Comparison of ENCODE assay signal across 19 cellular contexts in genomic region chr17:17709815-17710321, GRCh38. TPM values are rescaled to one million over a fixed set of nuclear protein-coding genes. Genes with fewer than 3 reads are reported as not detected.
DNase-seq lines count a peak whose midpoint lies in the region; ATAC-seq, FAIRE-seq and TF ChIP-seq lines count a peak whose summit lies in the region.
"Had no signal": no experiment of that assay in that cellular context is flagged by ENCODE, and none has a peak within 500 bp of the region (broad histone marks: within the 10 kb centered on the region; RNA-seq: fewer than 3 reads in every experiment).

No MANE protein-coding gene starts in this region.

- H3K9me3 ChIP-seq in IMR-90 (ENCODE audit: control insufficient read depth, insufficient read depth, low read length), result no peaks in the 10 kb centered on the region
- H3K9me3 ChIP-seq in endothelial cell of umbilical vein (replicated peaks; ENCODE audit: control insufficient read depth, insufficient read depth, low read length), result no peaks in the 10 kb centered on the region
- H3K9me3 ChIP-seq in pancreas, result no peaks in the 10 kb centered on the region
- H3K9me3 ChIP-seq: vagina had no signal

- peak overlapping the region; percentile 89 for H4K91ac ChIP-seq in IMR-90 (ENCODE audit: insufficient read depth, low read depth, low read length)

- H4K20me1 ChIP-seq in IMR-90 (ENCODE audit: insufficient read depth, low read length) (peaks cover 92% of the 10 kb centered on the region), endothelial cell of umbilical vein (replicated peaks; ENCODE audit: control insufficient read depth, extremely low read depth, insufficient read depth, low read length) (no peaks in the 10 kb centered on the region)

- no peak overlapping the region for H3K56ac ChIP-seq in IMR-90 (ENCODE audit: extremely low read depth, insufficient read depth, low read length)

- H3K27me3 ChIP-seq in IMR-90 (ENCODE audit: control insufficient read depth, insufficient read depth, low read length), result no peaks in the 10 kb centered on the region
- H3K27me3 ChIP-seq in endothelial cell of umbilical vein (ENCODE audit: control insufficient read depth in 2 of 2, insufficient read depth in 2 of 2, low read length in 2 of 2), result no peaks in the 10 kb centered on the region
- no peaks in the 10 kb centered on the region for H3K27me3 ChIP-seq in pancreas
- H3K27me3 ChIP-seq: vagina had no signal

- DNase-seq in IMR-90, result no peak
- DNase-seq in endothelial cell of umbilical vein (ENCODE audit: low read depth, low spot score), result no peak
- peak in 1 of 6 donors; percentile 62 for DNase-seq in pancreas
- no peak for DNase-seq in activated CD4-positive, alpha-beta T cell treated with anti-CD3 and anti-CD28 coated beads for 4 hours
- DNase-seq in NCI-H1417 treated with DMSO at 0.1 percent for 48 hours (lab: John Stamatoyannopoulos, UW), result no peak
- DNase-seq in OCI-M1 (lab: John Stamatoyannopoulos, UW), result no peak
- DNase-seq: activated CD8-positive, alpha-beta memory T cell treated with anti-CD3 and anti-CD28 coated beads, Interleukin-2, amount 10 ng/mL, durations not matched to agents 7 days and 5 days; activated gamma-delta T cell; glutamatergic neuron; GOT3; NCI-H1436 treated with DMSO at 0.1 percent for 48 hours; NCI-H446; SW 1271 had no signal

- H3K4me2 ChIP-seq in IMR-90 (ENCODE audit: low read depth, low read length) (no peak overlapping the region), endothelial cell of umbilical vein (ENCODE audit: insufficient read depth, low read length) (no peak overlapping the region)
- H3K4me2 ChIP-seq: KMS-11 had no signal

- no peak overlapping the region for H3K4me3 ChIP-seq in IMR-90 (ENCODE audit: insufficient read depth, low read depth, low read length)
- H3K4me3 ChIP-seq in endothelial cell of umbilical vein (replicated peaks in 1 of 3; ENCODE audit: insufficient read depth in 1 of 3, low read depth in 1 of 3, low read length in 3 of 3), result no peak overlapping the region
- no peak overlapping the region for H3K4me3 ChIP-seq in pancreas
- H3K4me3 ChIP-seq: vagina had no signal

- WGBS in IMR-90 (ENCODE audit: extremely low coverage in 2 of 2, insufficient read length in 1 of 2), 2 experiments, result 92% methylated on average over 6 of the region's 15 CpGs; no CpG with 5 or more reads in 1 of the 2 experiments
- 82 to 83% methylated on average over 15 of the region's 15 CpGs for WGBS in pancreas, 2 donors

- H3K27ac ChIP-seq in 22Rv1, result 0 out of 2 replicates have a peak overlapping the region, but pooled peaks have one; percentile 7
- peak overlapping the region; percentile 60 for H3K27ac ChIP-seq in IMR-90 (ENCODE audit: insufficient read depth, low read length)
- H3K27ac ChIP-seq in endothelial cell of umbilical vein (ENCODE audit: insufficient read depth, low read depth, low read length), result peak overlapping the region; percentile 98
- peak overlapping the region; percentile 66 to 82 (median 76) for H3K27ac ChIP-seq in pancreas
- H3K27ac ChIP-seq: KMS-11 had no signal

- POLR2A ChIA-PET in IMR-90 (lab: Charles Lee; ENCODE audit: unreplicated experiment), result no interaction called here
- POLR2A ChIA-PET in endothelial cell of umbilical vein (lab: Charles Lee), result no interaction called here

- H3K4ac ChIP-seq in IMR-90 (ENCODE audit: low read depth, low read length), result peak overlapping the region; percentile 87

- FAIRE-seq in endothelial cell of umbilical vein (lab: Jason Lieb, UNC) (no peak), pancreas (lab: Jason Lieb, UNC) (no peak)
- FAIRE-seq: endometrium, keratinocyte had no signal

- H2AFZ ChIP-seq in IMR-90 (replicated peaks; ENCODE audit: low read length, poor library complexity) (peak overlapping the region; percentile 3), endothelial cell of umbilical vein (ENCODE audit: low read depth, low read length) (no peak overlapping the region)

- BruUV-seq in IMR-90 (replicated peaks; lab: Mats Ljungman, UMichigan) (no TSS peak), endothelial cell of umbilical vein (replicated peaks; lab: Mats Ljungman, UMichigan) (no TSS peak)

- no peak overlapping the region for H2AK9ac ChIP-seq in IMR-90 (replicated peaks; ENCODE audit: low read depth, low read length, poor library complexity)

- H3K9ac ChIP-seq in IMR-90 (ENCODE audit: low read depth, low read length) (no peak overlapping the region), endothelial cell of umbilical vein (replicated peaks; ENCODE audit: extremely low read depth, insufficient read depth, low read length) (no peak overlapping the region)
- H3K9ac ChIP-seq: KMS-11 had no signal

- CTCF ChIA-PET in IMR-90 (lab: Yijun Ruan, JAX), result no interaction called here
- CTCF ChIA-PET in endothelial cell of umbilical vein (lab: Charles Lee), result no interaction called here

- ATAC-seq in IMR-90 (ENCODE audit: low read depth), result no peak
- no peak for ATAC-seq in pancreas
- ATAC-seq in HG03378 (IDR thresholded peaks at IDR 0.05; ENCODE audit: unreplicated experiment), result no peak
- ATAC-seq: activated CD8-positive, alpha-beta memory T cell treated with anti-CD3 and anti-CD28 coated beads, Interleukin-2, amount 10 ng/mL, durations not matched to agents 7 days and 5 days had no signal

- H3K4me1 ChIP-seq in IMR-90 (ENCODE audit: control insufficient read depth, insufficient read depth, low read length), result peaks cover 61% of the 10 kb centered on the region
- H3K4me1 ChIP-seq in endothelial cell of umbilical vein (ENCODE audit: control insufficient read depth, extremely low read depth, insufficient read depth, low read length), result peaks cover 33% of the 10 kb centered on the region
- peaks cover 11 to 36% (median 13%) of the 10 kb centered on the region in 3 donors for H3K4me1 ChIP-seq in pancreas

- TF ChIP-seq POLR2A in IMR-90 (IDR thresholded peaks at IDR 0.05; ENCODE audit: low read depth, low read length), result no peak
- no peak for TF ChIP-seq POLR2A in endothelial cell of umbilical vein (IDR thresholded peaks at IDR 0.05; ENCODE audit: low read depth, low read length)

- H3K14ac ChIP-seq in IMR-90 (replicated peaks; ENCODE audit: low read depth, low read length), result 0 out of 2 replicates have a peak overlapping the region, but pooled peaks have one; percentile 33

- H2BK15ac ChIP-seq in IMR-90 (ENCODE audit: low read depth, low read length), result 0 out of 3 replicates have a peak overlapping the region, but pooled peaks have one; percentile 21

- in situ Hi-C loops in IMR-90 (cut with MboI; ENCODE audit: low sequenced_read_pairs), result no loop called here

- H4K5ac ChIP-seq in IMR-90 (ENCODE audit: low read depth, low read length), result peak overlapping the region; percentile 31; the same call in 1 of the 2 replicates

- dilution Hi-C loops in IMR-90 (cut with HindIII; ENCODE audit: low sequenced_read_pairs, unreplicated experiment), result no loop called here
- dilution Hi-C loops in endothelial cell of umbilical vein (cut with MboI; ENCODE audit: extremely low pct_ligation_motif_present, low sequenced_read_pairs), result no loop called here

- H2BK5ac ChIP-seq in IMR-90 (ENCODE audit: low read depth, low read length, poor library complexity, severe bottlenecking), result peak overlapping the region; percentile 84

- peaks cover 45% of the 10 kb centered on the region for H3K79me2 ChIP-seq in endothelial cell of umbilical vein (ENCODE audit: control insufficient read depth, insufficient read depth, low read length)

- H3K18ac ChIP-seq in IMR-90 (ENCODE audit: low read depth, low read length), result 0 out of 2 replicates have a peak overlapping the region, but pooled peaks have one; percentile 18

- H2AK5ac ChIP-seq in IMR-90 (ENCODE audit: low read depth, low read length), result peak overlapping the region; percentile 92

- peak overlapping the region in 1 of 2 experiments; percentile 35; a peak in 1 of 4 replicates for H4K8ac ChIP-seq in IMR-90 (ENCODE audit: low read depth in 2 of 2, low read length in 2 of 2)

- peak overlapping the region; percentile 51; the same call in 1 of the 2 replicates for H2BK20ac ChIP-seq in IMR-90 (ENCODE audit: low read depth, low read length)

- H3K23ac ChIP-seq in IMR-90 (ENCODE audit: low read depth, low read length), result peak overlapping the region; percentile 6; the same call in 1 of the 2 replicates

- intact Hi-C loops in IMR-90 (cut with micrococcal nuclease) (no loop called here), endothelial cell of umbilical vein (cut with micrococcal nuclease) (no loop called here), pancreas (cut with DNase I) (no loop called here)

- no peak for TF ChIP-seq RAD21 in IMR-90 (IDR thresholded peaks at IDR 0.05; ENCODE audit: low read length)

- H3K9me1 ChIP-seq in IMR-90 (ENCODE audit: insufficient read depth, low read length), result peaks cover 52% of the 10 kb centered on the region
- H3K9me1 ChIP-seq in endothelial cell of umbilical vein (replicated peaks; ENCODE audit: control insufficient read depth, extremely low read depth, insufficient read depth, low read length), result no peaks in the 10 kb centered on the region

- no peak for TF ChIP-seq CTCF in 22Rv1 (IDR thresholded peaks at IDR 0.05)
- TF ChIP-seq CTCF in IMR-90 (conservative IDR thresholded peaks at IDR 0.05; ENCODE audit: low read depth, low read length), result no peak
- TF ChIP-seq CTCF in endothelial cell of umbilical vein (IDR thresholded peaks at IDR 0.05; ENCODE audit: extremely low read depth in 1 of 2, insufficient read depth in 1 of 2, low read depth in 1 of 2, low read length in 2 of 2), result no peak
- TF ChIP-seq CTCF in pancreas (IDR thresholded peaks at IDR 0.05), result no peak

- peak overlapping the region; percentile 82 for H2BK120ac ChIP-seq in IMR-90 (ENCODE audit: low read depth, low read length)

- H3K36me3 ChIP-seq in IMR-90 (ENCODE audit: control insufficient read depth, insufficient read depth, low read length), result peaks cover 3% of the 10 kb centered on the region; the same call in 1 of the 2 replicates
- no peaks in the 10 kb centered on the region for H3K36me3 ChIP-seq in endothelial cell of umbilical vein (ENCODE audit: control insufficient read depth in 2 of 2, extremely low read depth in 1 of 2, insufficient read depth in 2 of 2, low read length in 2 of 2)
- no peaks in the 10 kb centered on the region for H3K36me3 ChIP-seq in pancreas
- H3K36me3 ChIP-seq: vagina had no signal

- H3K79me1 ChIP-seq in IMR-90 (ENCODE audit: low read depth in 1 of 2, low read length in 2 of 2), result peaks cover 50 to 96% of the 10 kb centered on the region in 2 experiments

RNA-seq across cellular contexts. Expression of gene RAI1, which starts 28.6 kb away (rescaled TPM):
- total RNA-seq in IMR-90 (2012; rRNA removed) (1.8 and 1.9 TPM in 2 replicates), endothelial cell of umbilical vein (43.3 and 47.3 TPM in 2 replicates), pancreas (10 to 100 TPM; 12.1 to 21.6 (median 13.5) TPM)
- polyA plus RNA-seq in IMR-90 (2012; rRNA removed) (10.5 and 14.0 TPM in 2 replicates), endothelial cell of umbilical vein (7.4 and 7.8 TPM in 2 replicates), pancreas (10 to 100 TPM; 21.1 to 23.9 TPM)
- polyA plus RNA-seq in IMR-90 (2012; cell fraction: cytosol; rRNA removed), result 5.5 and 10.5 TPM in 2 replicates
- polyA plus RNA-seq in IMR-90 (2012; cell fraction: nucleus; rRNA removed; ENCODE audit: low replicate concordance), result 18.8 and 32.7 TPM in 2 replicates
- polyA plus RNA-seq in endothelial cell of umbilical vein (2011; cell fraction: cytosol; rRNA removed), result 5.2 and 6.3 TPM in 2 replicates
- 17.5 and 19.2 TPM in 2 replicates for polyA plus RNA-seq in endothelial cell of umbilical vein (2011; cell fraction: nucleus; rRNA removed)
- 14.2 and 19.1 TPM in 2 replicates for polyA plus RNA-seq in endothelial cell of umbilical vein (2012)
- 8.2 and 14.0 TPM in 2 replicates for polyA minus RNA-seq in endothelial cell of umbilical vein
- 9.0 TPM for polyA minus RNA-seq in endothelial cell of umbilical vein (2011; cell fraction: cytosol; rRNA and poly(A)+ RNA removed)
- 17.7 and 21.7 TPM in 2 replicates for polyA minus RNA-seq in endothelial cell of umbilical vein (2011; cell fraction: nucleus; rRNA and poly(A)+ RNA removed)

Comparison
In these comparisons a context has a peak if more than half of its experiments do, and no peak if none do; other contexts are left out.
1. H3K27ac ChIP-seq: peak in every context shown above with its lines; median percentile 98 in endothelial cell of umbilical vein; 76 in pancreas; 60 in IMR-90; 7 in 22Rv1.